In genomic region chr2:169328785-169329184, GRCh38 we compare ENCODE assay signal across 31 cellular contexts. TPM values are rescaled to one million over a fixed set of nuclear protein-coding genes. Genes with fewer than 3 reads are reported as not detected.
"Had no signal": no experiment of that assay in that cellular context is flagged by ENCODE, and none has a peak within 500 bp of the region (broad histone marks: within the 10 kb centered on the region; RNA-seq: fewer than 3 reads in every experiment).

No MANE protein-coding gene starts in this region.

- ATAC-seq: naive thymus-derived CD8-positive, alpha-beta T cell; pancreas; psoas muscle; right cardiac atrium; sciatic nerve; stimulated activated naive B cell treated with anti-CD40 and anti-IgM and Interleukin-4, amounts not matched to agents 10 μg/mL and 1 μg/mL and 100 μg/mL, for 72 hours had no signal

- H3K27me3 ChIP-seq: pancreas, stomach, thyroid gland, tibial nerve, upper lobe of left lung, vagina had no signal

- H3K4me1 Mint-ChIP-seq: naive B cell; stimulated activated naive B cell treated with anti-CD40 and anti-IgM and Interleukin-4, amounts not matched to agents 10 μg/mL and 1 μg/mL and 100 μg/mL, for 72 hours had no signal

- H3K4me3 Mint-ChIP-seq: naive thymus-derived CD8-positive, alpha-beta T cell; natural killer cell treated with Interleukin-12 subunit alpha and Interleukin-12 subunit beta and Interleukin-15 and Interleukin-18, amount 100 ng/mL, for 72 hours; nephron progenitor cell; neural crest cell; stimulated activated naive B cell treated with anti-CD40 and anti-IgM and Interleukin-4, amounts not matched to agents 10 μg/mL and 1 μg/mL and 100 μg/mL, for 72 hours; stimulated activated naive CD8-positive, alpha-beta T cell treated with anti-CD3 and anti-CD28 coated beads, Interleukin-15, Interleukin-2, amounts not matched to agents 100 ng/mL and 50 ng/mL, for 24 hours had no signal

- H3K9me3 ChIP-seq: neutrophil, pancreas, psoas muscle, spleen, stomach, thoracic aorta, thyroid gland, tibial nerve, upper lobe of left lung, vagina had no signal

- DNase-seq: naive B cell; naive thymus-derived CD8-positive, alpha-beta T cell; nephron progenitor cell; nucleus accumbens; pancreas; psoas muscle; right cardiac atrium; spleen; stimulated activated CD4-positive, alpha-beta T cell treated with anti-CD3 and anti-CD28 coated beads, Interleukin-12 subunit alpha, Interleukin-12 subunit beta, amount 100 ng/mL, for 4 hours; stimulated activated CD4-positive, alpha-beta T cell treated with anti-CD3 and anti-CD28 coated beads, Interleukin-1b, Interleukin-23, amount 100 ng/mL, for 48 hours; stimulated activated CD4-positive, alpha-beta T cell treated with anti-CD3 and anti-CD28 coated beads, Interleukin-4, amount 100 ng/mL, for 1 hour; stimulated activated CD4-positive, alpha-beta T cell treated with anti-CD3 and anti-CD28 coated beads, Interleukin-4, amount 100 ng/mL, for 4 hours; stimulated activated CD8-positive, alpha-beta memory T cell treated with anti-CD3 and anti-CD28 coated beads, Interleukin-4, amount 100 ng/mL, for 48 hours; stimulated activated naive B cell treated with anti-CD40 and anti-IgM and Interleukin-4, amounts not matched to agents 10 μg/mL and 1 μg/mL and 100 μg/mL, for 72 hours; stimulated activated naive CD4-positive, alpha-beta T cell treated with Interleukin-2 at 50 U/mL for 16 hours; stomach; thyroid gland; trophoblast cell; upper lobe of left lung had no signal

- H3K9me3 Mint-ChIP-seq: natural killer cell treated with Interleukin-12 subunit alpha and Interleukin-12 subunit beta and Interleukin-15 and Interleukin-18, amount 100 ng/mL, for 72 hours; neural crest cell; stimulated activated naive CD8-positive, alpha-beta T cell treated with anti-CD3 and anti-CD28 coated beads, Interleukin-15, Interleukin-2, amounts not matched to agents 100 ng/mL and 50 ng/mL, for 24 hours had no signal

- H3K27ac ChIP-seq: neutrophil, pancreas, psoas muscle, skin epidermis, spleen, stomach, thoracic aorta, thyroid gland, tibial nerve, vagina had no signal

- H3K27ac Mint-ChIP-seq: naive thymus-derived CD8-positive, alpha-beta T cell; natural killer cell treated with Interleukin-12 subunit alpha and Interleukin-12 subunit beta and Interleukin-15 and Interleukin-18, amount 100 ng/mL, for 72 hours; nephron progenitor cell; stimulated activated naive B cell treated with anti-CD40 and anti-IgM and Interleukin-4, amounts not matched to agents 10 μg/mL and 1 μg/mL and 100 μg/mL, for 72 hours; stimulated activated naive CD8-positive, alpha-beta T cell treated with anti-CD3 and anti-CD28 coated beads, Interleukin-15, Interleukin-2, amounts not matched to agents 100 ng/mL and 50 ng/mL, for 24 hours had no signal

- H3K36me3 Mint-ChIP-seq: naive B cell; naive thymus-derived CD8-positive, alpha-beta T cell; natural killer cell treated with Interleukin-12 subunit alpha and Interleukin-12 subunit beta and Interleukin-15 and Interleukin-18, amount 100 ng/mL, for 72 hours; stimulated activated naive B cell treated with anti-CD40 and anti-IgM and Interleukin-4, amounts not matched to agents 10 μg/mL and 1 μg/mL and 100 μg/mL, for 72 hours had no signal

- FAIRE-seq: pancreas, urothelium cell line had no signal

- H3K4me3 ChIP-seq: pancreas, psoas muscle, skin epidermis, smooth muscle cell, spleen, stomach, thoracic aorta, thyroid gland, tibial nerve, vagina had no signal

- H3K4me2 ChIP-seq: smooth muscle cell had no signal

- H3K36me3 ChIP-seq: neutrophil, pancreas, spleen, stomach, thoracic aorta, thyroid gland, tibial nerve, upper lobe of left lung, vagina had no signal

- H3K4me1 ChIP-seq: pancreas, psoas muscle, spleen, stomach, tibial nerve, vagina had no signal

RNA-seq across cellular contexts. Expression of gene LRP2, which starts 33.5 kb away (rescaled TPM):
- total RNA-seq: naive thymus-derived CD8-positive, alpha-beta T cell; posterior vena cava; spleen; tibial nerve; vagina had no signal
- polyA plus RNA-seq: naive thymus-derived CD8-positive, alpha-beta T cell; psoas muscle; smooth muscle cell; spleen had no signal
